In the genomic region with DNA sequence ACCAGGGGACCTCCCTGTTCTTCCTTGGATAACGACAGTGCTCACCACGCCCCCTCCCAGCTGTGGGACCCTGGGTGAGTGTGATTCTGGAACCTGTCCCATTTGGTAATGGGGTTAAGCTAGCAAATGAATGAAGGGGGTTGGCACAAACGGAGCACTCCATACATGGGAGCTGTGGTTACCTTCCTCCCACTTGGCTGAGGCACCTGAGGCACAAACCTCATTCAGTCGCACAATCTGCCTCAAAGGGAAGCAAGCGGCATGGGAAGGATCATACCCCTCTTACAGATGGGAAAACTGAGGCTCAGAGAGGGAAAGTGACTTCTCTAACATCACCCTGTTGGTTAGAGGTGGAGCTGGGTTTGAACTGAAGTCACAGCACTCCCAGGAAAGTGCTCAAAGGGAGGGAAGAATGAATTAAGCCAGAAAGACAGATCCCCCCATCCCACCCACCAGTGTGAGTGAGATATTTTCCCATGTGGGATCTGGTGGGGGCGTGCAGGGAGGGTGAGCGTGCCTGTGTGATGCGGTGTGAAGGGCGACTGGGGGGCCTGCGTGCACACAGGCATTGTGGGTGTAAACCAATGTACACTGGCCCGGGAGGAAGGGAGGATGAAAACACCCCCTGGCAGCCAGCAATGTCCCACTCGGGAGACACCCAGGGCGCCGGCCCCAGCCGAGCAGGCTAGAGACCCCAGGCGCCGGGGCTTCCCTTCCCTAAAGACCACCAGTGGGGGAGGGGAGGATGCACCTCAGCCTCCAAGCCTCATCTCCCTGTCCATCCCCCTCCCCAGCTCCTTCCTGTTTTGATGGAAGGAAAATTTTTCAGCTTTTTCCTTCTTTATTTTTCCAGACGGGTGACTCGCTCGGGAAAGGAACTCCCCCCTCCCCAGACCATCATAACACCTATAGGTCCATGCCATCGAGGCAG, we compare ENCODE assay signal across 1 cellular context.
TF ChIP-seq lines count a peak whose summit lies in the region.

No MANE protein-coding gene starts in this region.

TF ChIP-seq in HEK293, 187 proteins besides CTCF, POLR2A, EP300 and RAD21 (continued from another document):
- TF ChIP-seq PRDM1 (tag by site-specific recombination; IDR thresholded peaks at IDR 0.05) (peak; percentile 19; the same call in 1 of the 2 replicates), EGR2 (tag by site-specific recombination; IDR thresholded peaks at IDR 0.05; ENCODE audit: low read depth) (peak; percentile 95), GLIS2 (tag by site-specific recombination; IDR thresholded peaks at IDR 0.05) (peak; percentile 80), ZNF521 (tag by site-specific recombination; IDR thresholded peaks at IDR 0.05) (no peak), ZBTB7A (tag by site-specific recombination; IDR thresholded peaks at IDR 0.05; ENCODE audit: low read depth) (no peak), BCL11B (tag by site-specific recombination; IDR thresholded peaks at IDR 0.05; ENCODE audit: low read depth) (no peak)
- TF ChIP-seq, protein P1, sequence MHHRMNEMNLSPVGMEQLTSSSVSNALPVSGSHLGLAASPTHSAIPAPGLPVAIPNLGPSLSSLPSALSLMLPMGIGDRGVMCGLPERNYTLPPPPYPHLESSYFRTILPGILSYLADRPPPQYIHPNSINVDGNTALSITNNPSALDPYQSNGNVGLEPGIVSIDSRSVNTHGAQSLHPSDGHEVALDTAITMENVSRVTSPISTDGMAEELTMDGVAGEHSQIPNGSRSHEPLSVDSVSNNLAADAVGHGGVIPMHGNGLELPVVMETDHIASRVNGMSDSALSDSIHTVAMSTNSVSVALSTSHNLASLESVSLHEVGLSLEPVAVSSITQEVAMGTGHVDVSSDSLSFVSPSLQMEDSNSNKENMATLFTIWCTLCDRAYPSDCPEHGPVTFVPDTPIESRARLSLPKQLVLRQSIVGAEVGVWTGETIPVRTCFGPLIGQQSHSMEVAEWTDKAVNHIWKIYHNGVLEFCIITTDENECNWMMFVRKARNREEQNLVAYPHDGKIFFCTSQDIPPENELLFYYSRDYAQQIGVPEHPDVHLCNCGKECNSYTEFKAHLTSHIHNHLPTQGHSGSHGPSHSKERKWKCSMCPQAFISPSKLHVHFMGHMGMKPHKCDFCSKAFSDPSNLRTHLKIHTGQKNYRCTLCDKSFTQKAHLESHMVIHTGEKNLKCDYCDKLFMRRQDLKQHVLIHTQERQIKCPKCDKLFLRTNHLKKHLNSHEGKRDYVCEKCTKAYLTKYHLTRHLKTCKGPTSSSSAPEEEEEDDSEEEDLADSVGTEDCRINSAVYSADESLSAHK (tag by site-specific recombination; IDR thresholded peaks at IDR 0.05), result no peak
- TF ChIP-seq, protein P2, sequence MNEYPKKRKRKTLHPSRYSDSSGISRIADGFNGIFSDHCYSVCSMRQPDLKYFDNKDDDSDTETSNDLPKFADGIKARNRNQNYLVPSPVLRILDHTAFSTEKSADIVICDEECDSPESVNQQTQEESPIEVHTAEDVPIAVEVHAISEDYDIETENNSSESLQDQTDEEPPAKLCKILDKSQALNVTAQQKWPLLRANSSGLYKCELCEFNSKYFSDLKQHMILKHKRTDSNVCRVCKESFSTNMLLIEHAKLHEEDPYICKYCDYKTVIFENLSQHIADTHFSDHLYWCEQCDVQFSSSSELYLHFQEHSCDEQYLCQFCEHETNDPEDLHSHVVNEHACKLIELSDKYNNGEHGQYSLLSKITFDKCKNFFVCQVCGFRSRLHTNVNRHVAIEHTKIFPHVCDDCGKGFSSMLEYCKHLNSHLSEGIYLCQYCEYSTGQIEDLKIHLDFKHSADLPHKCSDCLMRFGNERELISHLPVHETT (tag by site-specific recombination; IDR thresholded peaks at IDR 0.05), result 0 out of 2 replicates have a peak, but pooled peaks have one; percentile 45
